ENCODE assay signal across 8 cellular contexts in the genomic region with DNA sequence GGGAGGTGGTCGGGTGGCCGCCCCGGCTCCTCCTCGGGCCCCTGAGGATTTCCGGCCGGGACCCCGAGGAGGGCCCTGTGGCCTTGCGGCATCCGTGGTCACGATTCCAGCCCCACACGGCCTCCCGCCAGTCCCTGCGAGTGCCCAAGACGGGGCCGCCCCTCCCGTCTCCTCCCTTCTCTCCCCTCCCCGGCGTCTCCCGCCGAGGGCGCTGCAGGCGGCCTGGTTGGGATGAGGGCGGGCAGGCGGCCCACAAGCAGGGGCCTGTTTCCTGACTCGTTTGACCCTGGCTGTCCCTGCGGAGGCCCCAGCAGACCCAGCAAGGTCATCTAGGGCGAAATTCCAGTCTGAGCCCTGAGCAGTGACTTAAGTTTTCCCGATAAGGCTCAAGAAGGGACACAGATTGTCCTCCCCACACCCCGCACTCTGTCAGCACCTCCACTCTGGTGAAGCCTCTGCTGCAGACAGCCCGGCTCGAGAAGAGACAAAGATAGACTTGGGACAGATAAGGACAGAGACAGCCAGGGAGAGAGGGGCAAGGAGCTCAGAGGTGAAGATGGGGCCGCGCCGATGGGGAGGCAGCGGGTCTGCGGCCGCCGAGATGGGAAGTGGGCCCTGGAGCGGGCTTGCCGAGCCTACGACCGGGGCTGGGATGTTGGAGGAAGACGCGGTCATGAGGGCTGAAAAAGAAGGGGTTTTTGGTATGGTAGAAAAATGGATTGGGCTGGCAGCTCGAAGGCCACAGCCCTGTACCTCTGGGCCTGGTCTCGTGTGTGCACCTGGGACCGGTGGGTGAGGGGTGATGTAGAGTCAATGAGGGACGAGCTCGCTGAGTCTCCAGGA.
DNase-seq lines count a peak whose midpoint lies in the region; ATAC-seq and TF ChIP-seq lines count a peak whose summit lies in the region.

No MANE protein-coding gene starts in this region.

- DNase-seq in GM03348 (ENCODE audit: low spot score) (peak; percentile 86), H7 (peak; percentile 69), MV-4-11 (lab: John Stamatoyannopoulos, UW) (peak; percentile 39), WTC11 (ENCODE audit: low spot score) (no peak), kidney epithelial cell (ENCODE audit: low read depth) (no peak), GM19240 (ENCODE audit: insufficient read length, low spot score) (no peak)
- peak in 1 of 2 donors; percentile 24 for DNase-seq in central memory CD8-positive, alpha-beta T cell (ENCODE audit: low spot score in 2 of 2)
- DNase-seq in stimulated activated CD4-positive, alpha-beta T cell treated with anti-CD3 and anti-CD28 coated beads, Interleukin-1b, Interleukin-23, amount 100 ng/mL, for 24 hours (ENCODE audit: low read depth in 4 of 4, low spot score in 1 of 4), result peak; percentile 18 to 44 (median 41)

- peak; percentile 22 for ATAC-seq in WTC11
- ATAC-seq in central memory CD8-positive, alpha-beta T cell (replicated peaks; ENCODE audit: extremely low read depth, poor library complexity, severe bottlenecking), result peak; percentile 13

- no peaks in the 10 kb centered on the region for H3K9me3 Mint-ChIP-seq in WTC11
- H3K9me3 Mint-ChIP-seq in central memory CD8-positive, alpha-beta T cell, result no peaks in the 10 kb centered on the region

- H3K4me1 Mint-ChIP-seq in WTC11, result peaks cover 43% of the 10 kb centered on the region
- peaks cover 23% of the 10 kb centered on the region for H3K4me1 Mint-ChIP-seq in central memory CD8-positive, alpha-beta T cell

- H3K27me3 Mint-ChIP-seq in WTC11 (ENCODE audit: low read depth), result 0 out of 2 replicates have a peak, but pooled peaks cover 3% of the 10 kb centered on the region
- no peaks in the 10 kb centered on the region for H3K27me3 Mint-ChIP-seq in central memory CD8-positive, alpha-beta T cell

- no peaks in the 10 kb centered on the region for H3K36me3 ChIP-seq in H7 (replicated peaks; ENCODE audit: control insufficient read depth, insufficient read depth, low read length)
- H3K36me3 ChIP-seq in kidney epithelial cell (ENCODE audit: control insufficient read depth, insufficient read depth, low read length), result no peaks in the 10 kb centered on the region

- TF ChIP-seq CTCF in WTC11 (IDR thresholded peaks at IDR 0.05), result no peak
- peak; percentile 23 for TF ChIP-seq CTCF in kidney epithelial cell (IDR thresholded peaks at IDR 0.05; ENCODE audit: insufficient read depth, low read length, poor library complexity, severe bottlenecking)

- no peaks in the 10 kb centered on the region for H3K27me3 ChIP-seq in H7 (ENCODE audit: control insufficient read depth, insufficient read depth, low read length)
- no peaks in the 10 kb centered on the region for H3K27me3 ChIP-seq in kidney epithelial cell (ENCODE audit: control insufficient read depth, insufficient read depth, low read length)

- POLR2A ChIA-PET in WTC11 (lab: Charles Lee), result interaction anchor here (0.6 to 1.5 kb wide), 2 partner anchors 240 to 608 kb away, joined by 4 read pairs; no protein-coding TSS in a partner anchor

- CTCF ChIA-PET in WTC11 (lab: Charles Lee), result interaction anchor here (0.7 to 3.3 kb wide), 37 partner anchors 8 to 693 kb away, joined by 3 to 23 read pairs (median 4); a partner anchor contains a TSS

- no peaks in the 10 kb centered on the region for H3K36me3 Mint-ChIP-seq in WTC11
- H3K36me3 Mint-ChIP-seq in central memory CD8-positive, alpha-beta T cell (ENCODE audit: insufficient read depth), result peaks cover 5% of the 10 kb centered on the region

- H3K4me3 ChIP-seq in H7 (ENCODE audit: insufficient read depth, low read depth, low read length) (peak overlapping the region; percentile 62), kidney epithelial cell (ENCODE audit: low read depth, low read length) (peak overlapping the region; percentile 47)

- no peak overlapping the region for H3K27ac Mint-ChIP-seq in WTC11
- peak overlapping the region; percentile 32 for H3K27ac Mint-ChIP-seq in central memory CD8-positive, alpha-beta T cell (ENCODE audit: low read depth)

- H3K4me3 Mint-ChIP-seq in WTC11, result peak overlapping the region; percentile 61
- peak overlapping the region; percentile 77 for H3K4me3 Mint-ChIP-seq in central memory CD8-positive, alpha-beta T cell

TF ChIP-seq in WTC11, 78 proteins besides CTCF, POLR2A, EP300 and RAD21 (continues in another document):
- TF ChIP-seq NR1H2 (CRISPR knock-in tag; IDR thresholded peaks at IDR 0.05), result no peak
- no peak for TF ChIP-seq ZNF263 (CRISPR knock-in tag; IDR thresholded peaks at IDR 0.05; ENCODE audit: low read depth)
- no peak for TF ChIP-seq NR2C2 (CRISPR knock-in tag; IDR thresholded peaks at IDR 0.05)
- TF ChIP-seq, protein P1, sequence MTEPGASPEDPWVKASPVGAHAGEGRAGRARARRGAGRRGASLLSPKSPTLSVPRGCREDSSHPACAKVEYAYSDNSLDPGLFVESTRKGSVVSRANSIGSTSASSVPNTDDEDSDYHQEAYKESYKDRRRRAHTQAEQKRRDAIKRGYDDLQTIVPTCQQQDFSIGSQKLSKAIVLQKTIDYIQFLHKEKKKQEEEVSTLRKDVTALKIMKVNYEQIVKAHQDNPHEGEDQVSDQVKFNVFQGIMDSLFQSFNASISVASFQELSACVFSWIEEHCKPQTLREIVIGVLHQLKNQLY (CRISPR knock-in tag; IDR thresholded peaks at IDR 0.05), result no peak
- TF ChIP-seq TEAD1 (CRISPR knock-in tag; IDR thresholded peaks at IDR 0.05), result no peak
- TF ChIP-seq MYBL2 (CRISPR knock-in tag; IDR thresholded peaks at IDR 0.05), result no peak; the same call in 1 of the 2 replicates
- no peak for TF ChIP-seq ZNF671 (CRISPR knock-in tag; IDR thresholded peaks at IDR 0.05)
- TF ChIP-seq, protein P2, sequence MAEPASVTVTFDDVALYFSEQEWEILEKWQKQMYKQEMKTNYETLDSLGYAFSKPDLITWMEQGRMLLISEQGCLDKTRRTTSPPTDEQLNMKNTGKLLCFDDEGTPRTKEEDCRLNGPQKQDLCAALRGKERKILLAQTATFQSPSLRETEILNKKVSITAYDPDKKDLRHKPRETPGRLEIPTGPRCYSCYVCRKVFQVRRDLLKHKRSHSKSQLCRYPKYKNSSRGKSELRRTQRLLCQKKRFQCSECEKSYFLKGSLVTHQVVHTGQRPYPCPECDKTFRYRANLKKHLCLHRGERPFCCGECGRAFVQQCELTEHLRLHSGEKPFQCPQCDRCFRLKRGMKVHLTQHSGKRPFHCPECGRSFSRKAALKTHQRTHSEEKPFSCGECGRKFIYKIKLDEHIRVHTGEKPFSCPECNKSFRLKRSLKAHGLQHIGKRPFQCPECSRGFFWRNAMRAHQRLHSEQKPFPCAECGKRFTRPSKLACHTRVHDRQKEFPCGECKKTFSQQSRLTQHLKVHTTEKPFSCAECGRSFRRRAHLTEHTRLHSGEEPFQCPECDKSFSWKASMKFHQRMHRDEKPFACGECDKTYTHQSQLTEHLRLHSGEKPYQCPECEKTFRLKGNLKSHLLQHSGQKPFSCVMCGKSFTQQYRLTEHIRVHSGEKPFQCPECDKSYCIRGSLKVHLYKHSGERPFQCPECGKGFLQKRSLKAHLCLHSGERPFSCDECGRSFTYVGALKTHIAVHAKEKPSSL (CRISPR knock-in tag; conservative IDR thresholded peaks at IDR 0.05), result no peak
- TF ChIP-seq, protein P3, sequence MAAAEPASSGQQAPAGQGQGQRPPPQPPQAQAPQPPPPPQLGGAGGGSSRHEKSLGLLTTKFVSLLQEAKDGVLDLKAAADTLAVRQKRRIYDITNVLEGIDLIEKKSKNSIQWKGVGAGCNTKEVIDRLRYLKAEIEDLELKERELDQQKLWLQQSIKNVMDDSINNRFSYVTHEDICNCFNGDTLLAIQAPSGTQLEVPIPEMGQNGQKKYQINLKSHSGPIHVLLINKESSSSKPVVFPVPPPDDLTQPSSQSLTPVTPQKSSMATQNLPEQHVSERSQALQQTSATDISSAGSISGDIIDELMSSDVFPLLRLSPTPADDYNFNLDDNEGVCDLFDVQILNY (CRISPR knock-in tag; IDR thresholded peaks at IDR 0.05), result 0 out of 2 replicates have a peak, but pooled peaks have one; percentile 6
- TF ChIP-seq, protein P4, sequence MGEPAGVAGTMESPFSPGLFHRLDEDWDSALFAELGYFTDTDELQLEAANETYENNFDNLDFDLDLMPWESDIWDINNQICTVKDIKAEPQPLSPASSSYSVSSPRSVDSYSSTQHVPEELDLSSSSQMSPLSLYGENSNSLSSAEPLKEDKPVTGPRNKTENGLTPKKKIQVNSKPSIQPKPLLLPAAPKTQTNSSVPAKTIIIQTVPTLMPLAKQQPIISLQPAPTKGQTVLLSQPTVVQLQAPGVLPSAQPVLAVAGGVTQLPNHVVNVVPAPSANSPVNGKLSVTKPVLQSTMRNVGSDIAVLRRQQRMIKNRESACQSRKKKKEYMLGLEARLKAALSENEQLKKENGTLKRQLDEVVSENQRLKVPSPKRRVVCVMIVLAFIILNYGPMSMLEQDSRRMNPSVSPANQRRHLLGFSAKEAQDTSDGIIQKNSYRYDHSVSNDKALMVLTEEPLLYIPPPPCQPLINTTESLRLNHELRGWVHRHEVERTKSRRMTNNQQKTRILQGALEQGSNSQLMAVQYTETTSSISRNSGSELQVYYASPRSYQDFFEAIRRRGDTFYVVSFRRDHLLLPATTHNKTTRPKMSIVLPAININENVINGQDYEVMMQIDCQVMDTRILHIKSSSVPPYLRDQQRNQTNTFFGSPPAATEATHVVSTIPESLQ (CRISPR knock-in tag; IDR thresholded peaks at IDR 0.05), result no peak
- no peak for TF ChIP-seq GABPB1 (CRISPR knock-in tag; IDR thresholded peaks at IDR 0.05)
- no peak for TF ChIP-seq SMAD4 (CRISPR knock-in tag; IDR thresholded peaks at IDR 0.05)
- no peak for TF ChIP-seq ZNF138 (CRISPR knock-in tag; conservative IDR thresholded peaks at IDR 0.05)
- TF ChIP-seq, protein P5, sequence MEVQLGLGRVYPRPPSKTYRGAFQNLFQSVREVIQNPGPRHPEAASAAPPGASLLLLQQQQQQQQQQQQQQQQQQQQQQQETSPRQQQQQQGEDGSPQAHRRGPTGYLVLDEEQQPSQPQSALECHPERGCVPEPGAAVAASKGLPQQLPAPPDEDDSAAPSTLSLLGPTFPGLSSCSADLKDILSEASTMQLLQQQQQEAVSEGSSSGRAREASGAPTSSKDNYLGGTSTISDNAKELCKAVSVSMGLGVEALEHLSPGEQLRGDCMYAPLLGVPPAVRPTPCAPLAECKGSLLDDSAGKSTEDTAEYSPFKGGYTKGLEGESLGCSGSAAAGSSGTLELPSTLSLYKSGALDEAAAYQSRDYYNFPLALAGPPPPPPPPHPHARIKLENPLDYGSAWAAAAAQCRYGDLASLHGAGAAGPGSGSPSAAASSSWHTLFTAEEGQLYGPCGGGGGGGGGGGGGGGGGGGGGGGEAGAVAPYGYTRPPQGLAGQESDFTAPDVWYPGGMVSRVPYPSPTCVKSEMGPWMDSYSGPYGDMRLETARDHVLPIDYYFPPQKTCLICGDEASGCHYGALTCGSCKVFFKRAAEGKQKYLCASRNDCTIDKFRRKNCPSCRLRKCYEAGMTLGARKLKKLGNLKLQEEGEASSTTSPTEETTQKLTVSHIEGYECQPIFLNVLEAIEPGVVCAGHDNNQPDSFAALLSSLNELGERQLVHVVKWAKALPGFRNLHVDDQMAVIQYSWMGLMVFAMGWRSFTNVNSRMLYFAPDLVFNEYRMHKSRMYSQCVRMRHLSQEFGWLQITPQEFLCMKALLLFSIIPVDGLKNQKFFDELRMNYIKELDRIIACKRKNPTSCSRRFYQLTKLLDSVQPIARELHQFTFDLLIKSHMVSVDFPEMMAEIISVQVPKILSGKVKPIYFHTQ (CRISPR knock-in tag; IDR thresholded peaks at IDR 0.05), result no peak

Comparison
In these comparisons a context has a peak if more than half of its experiments do, and no peak if none do; other contexts are left out.
1. DNase-seq: peak in GM03348 (single experiment), H7 (single experiment), MV-4-11 (single experiment) and stimulated activated CD4-positive, alpha-beta T cell treated with anti-CD3 and anti-CD28 coated beads, Interleukin-1b, Interleukin-23, amount 100 ng/mL, for 24 hours (4 of 4); none in WTC11 (single experiment), kidney epithelial cell (single experiment) and GM19240 (single experiment).